Comparison of ENCODE assay signal across 9 cellular contexts in genomic region chr6:112087916-112088315, GRCh38. TPM values are rescaled to one million over a fixed set of nuclear protein-coding genes. Genes with fewer than 3 reads are reported as not detected.
DNase-seq lines count a peak whose midpoint lies in the region; ATAC-seq, FAIRE-seq and TF ChIP-seq lines count a peak whose summit lies in the region.
"Had no signal": no experiment of that assay in that cellular context is flagged by ENCODE, and none has a peak within 500 bp of the region (broad histone marks: within the 10 kb centered on the region; RNA-seq: fewer than 3 reads in every experiment).

No MANE protein-coding gene starts in this region.

- TF ChIP-seq POLR2A in adrenal gland (IDR thresholded peaks at IDR 0.05) (no peak), testis (IDR thresholded peaks at IDR 0.05) (no peak)

- H3K4me3 ChIP-seq in HFF-Myc (replicated peaks; ENCODE audit: low read depth, low read length) (peak overlapping the region; percentile 83), adrenal gland (peak overlapping the region; percentile 7 to 81 (median 64)), keratinocyte (ENCODE audit: control insufficient read depth in 2 of 3, extremely low read depth in 1 of 3, insufficient read depth in 2 of 3, low read depth in 1 of 3, low read length in 3 of 3) (peak overlapping the region; percentile 80 to 97 (median 97)), testis (peak overlapping the region; percentile 83)

- H3K4me1 ChIP-seq in adrenal gland (replicated peaks in 1 of 2) = peaks cover 8 to 21% of the 10 kb centered on the region in 2 donors
- H3K4me1 ChIP-seq in keratinocyte (ENCODE audit: control insufficient read depth, extremely low read depth, insufficient read depth, low read length) = peaks cover 5% of the 10 kb centered on the region
- H3K4me1 ChIP-seq in testis = no peaks in the 10 kb centered on the region

- no peaks in the 10 kb centered on the region for H3K27me3 ChIP-seq in adrenal gland
- no peaks in the 10 kb centered on the region for H3K27me3 ChIP-seq in keratinocyte (ENCODE audit: control insufficient read depth, extremely low read depth, insufficient read depth, low read length)
- no peaks in the 10 kb centered on the region for H3K27me3 ChIP-seq in testis

- H3K9me1 ChIP-seq in keratinocyte (ENCODE audit: control insufficient read depth, extremely low read depth, insufficient read depth, low read length) = no peaks in the 10 kb centered on the region

- 17 to 20% (median 17%) methylated on average over 7 of the region's 7 CpGs for WGBS in adrenal gland, 4 donors
- WGBS in testis, 2 donors = 10 to 12% methylated on average over 7 of the region's 7 CpGs

- peaks cover 0 to 5% of the 10 kb centered on the region in 2 donors for H3K36me3 ChIP-seq in adrenal gland (replicated peaks in 1 of 2)
- peaks cover 3 to 18% of the 10 kb centered on the region in 2 experiments for H3K36me3 ChIP-seq in keratinocyte (ENCODE audit: control insufficient read depth in 2 of 2, extremely low read depth in 1 of 2, insufficient read depth in 2 of 2, low read length in 2 of 2)
- no peaks in the 10 kb centered on the region for H3K36me3 ChIP-seq in testis (ENCODE audit: low read depth, missing control alignments)

- peak overlapping the region; percentile 86 for H3K9ac ChIP-seq in keratinocyte (ENCODE audit: control insufficient read depth, extremely low read depth, insufficient read depth, low read length)

- peak overlapping the region; percentile 99 for H2AFZ ChIP-seq in keratinocyte (ENCODE audit: control insufficient read depth, low read length)

- H3K27ac ChIP-seq in adrenal gland = peak overlapping the region; percentile 14 to 91 (median 80)
- H3K27ac ChIP-seq in keratinocyte (ENCODE audit: control insufficient read depth, insufficient read depth, low read length) = peak overlapping the region; percentile 10
- H3K27ac ChIP-seq in testis = peak overlapping the region; percentile 81 to 90

- intact Hi-C loops in adrenal gland (cut with DNase I) (no loop called here), testis (cut with DNase I; ENCODE audit: low total_unique reads) (no loop called here)

- DNase-seq in HFF-Myc (ENCODE audit: extremely low read depth, low read depth) (no peak), adrenal gland (no peak), keratinocyte (ENCODE audit: low read depth, low spot score) (no peak), testis (no peak), GOT3 (lab: John Stamatoyannopoulos, UW) (no peak), T-helper 9 cell (no peak), HUDEP-2 (lab: John Stamatoyannopoulos, UW; ENCODE audit: unreplicated experiment in 76 of 76) (no peak)

- H3K79me2 ChIP-seq in keratinocyte (ENCODE audit: control insufficient read depth, insufficient read depth, low read length) = no peaks in the 10 kb centered on the region

- ATAC-seq in GM19463 (IDR thresholded peaks at IDR 0.05; ENCODE audit: unreplicated experiment) = no peak

- H3K9me3 ChIP-seq in adrenal gland (replicated peaks in 1 of 3) = no peaks in the 10 kb centered on the region
- H3K9me3 ChIP-seq in keratinocyte (ENCODE audit: control insufficient read depth, low read depth, low read length) = no peaks in the 10 kb centered on the region
- no peaks in the 10 kb centered on the region for H3K9me3 ChIP-seq in testis

- no peaks in the 10 kb centered on the region for H4K20me1 ChIP-seq in keratinocyte (ENCODE audit: control insufficient read depth, extremely low read depth, insufficient read depth, low read length)

- FAIRE-seq in keratinocyte (lab: Jason Lieb, UNC) = no peak

- no peak for TF ChIP-seq CTCF in HFF-Myc (IDR thresholded peaks at IDR 0.05; ENCODE audit: low read depth, low read length, missing control alignments)
- no peak for TF ChIP-seq CTCF in adrenal gland (IDR thresholded peaks at IDR 0.05)
- TF ChIP-seq CTCF in keratinocyte (optimal IDR thresholded peaks at IDR 0.05 in 1 of 3, IDR thresholded peaks at IDR 0.05 in 1 of 3, conservative IDR thresholded peaks at IDR 0.05 in 1 of 3; ENCODE audit: extremely low read depth in 1 of 3, insufficient read depth in 2 of 3, low read length in 3 of 3) = no peak
- TF ChIP-seq CTCF in testis (IDR thresholded peaks at IDR 0.05) = no peak

- dilution Hi-C loops in keratinocyte (cut with MboI; ENCODE audit: extremely low pct_ligation_motif_present, low sequenced_read_pairs) = no loop called here

- H3K4me2 ChIP-seq in keratinocyte (ENCODE audit: control insufficient read depth, extremely low read depth, insufficient read depth, low read depth, low read length) = peak overlapping the region; percentile 96

RNA-seq across cellular contexts. Expression of gene FAM229B, which starts 0.5 kb away (rescaled TPM):
- total RNA-seq in adrenal gland (10 to 100 TPM in 6 of 8 donors, 1 to 10 TPM in 2; 6.5 to 31.8 (median 21.9) TPM), testis (100 to 1,000 TPM; 111 to 202 TPM)
- polyA plus RNA-seq in adrenal gland (10 to 100 TPM; 34.3 to 41.1 (median 39.7) TPM), keratinocyte (8.9 to 15.0 TPM (median 12.1 TPM) in 3 replicates), testis (ENCODE audit: insufficient read depth, low read depth, low replicate concordance) (724 TPM)
- polyA plus RNA-seq in keratinocyte (2011; ENCODE audit: low read depth) = not detected
- polyA plus RNA-seq in keratinocyte (2011; cell fraction: cytosol; rRNA removed) = 15.2 and 19.0 TPM in 2 replicates
- polyA plus RNA-seq in keratinocyte (2011; cell fraction: nucleus; rRNA removed) = 5.0 and 7.8 TPM in 2 replicates
- 4.5 and 11.0 TPM in 2 replicates for polyA plus RNA-seq in keratinocyte (2012; ENCODE audit: low replicate concordance)
- 3.5 to 4.6 TPM (median 3.5 TPM) in 3 replicates for polyA minus RNA-seq in keratinocyte
- not detected for polyA minus RNA-seq in keratinocyte (2011; cell fraction: cytosol; rRNA and poly(A)+ RNA removed)
- 0.42 and 0.62 TPM in 2 replicates for polyA minus RNA-seq in keratinocyte (2011; cell fraction: nucleus; rRNA and poly(A)+ RNA removed)

RNA-seq across cellular contexts. Expression of gene TUBE1, which starts 0.6 kb away (rescaled TPM):
- total RNA-seq in adrenal gland = 10 to 100 TPM; 11.1 to 31.1 (median 19.6) TPM
- polyA plus RNA-seq in adrenal gland = 10 to 100 TPM; 12.1 to 22.2 (median 13.8) TPM
- polyA plus RNA-seq in keratinocyte = 6.3 to 15.4 TPM (median 11.0 TPM) in 3 replicates
- polyA plus RNA-seq in keratinocyte (2011; ENCODE audit: low read depth) = 12.8 TPM
- polyA plus RNA-seq in keratinocyte (2011; cell fraction: cytosol; rRNA removed) = 4.4 and 8.8 TPM in 2 replicates
- 15.4 and 21.8 TPM in 2 replicates for polyA plus RNA-seq in keratinocyte (2011; cell fraction: nucleus; rRNA removed)
- 7.8 and 15.5 TPM in 2 replicates for polyA plus RNA-seq in keratinocyte (2012; ENCODE audit: low replicate concordance)
- polyA minus RNA-seq in keratinocyte = 3.5 to 7.0 TPM (median 4.2 TPM) in 3 replicates
- 3.5 TPM for polyA minus RNA-seq in keratinocyte (2011; cell fraction: cytosol; rRNA and poly(A)+ RNA removed)
- 8.7 and 11.1 TPM in 2 replicates for polyA minus RNA-seq in keratinocyte (2011; cell fraction: nucleus; rRNA and poly(A)+ RNA removed)
- total RNA-seq in testis = 10 to 100 TPM; 59.3 to 62.1 TPM
- 76.3 TPM for polyA plus RNA-seq in testis (ENCODE audit: insufficient read depth, low read depth, low replicate concordance)

RNA-seq across cellular contexts. Expression of gene CCN6, which starts 34.0 kb away (rescaled TPM):
- total RNA-seq in adrenal gland (not detected), testis (1 to 10 TPM in 1 of 2 donors, under 1 TPM in 1; 0.99 to 3.5 TPM)
- polyA plus RNA-seq in adrenal gland (not detected), keratinocyte (0.46 to 0.90 TPM (median 0.50 TPM) in 3 replicates), testis (ENCODE audit: insufficient read depth, low read depth, low replicate concordance) (6.8 TPM)
- 1.3 TPM for polyA plus RNA-seq in keratinocyte (2011; ENCODE audit: low read depth)
- 0.31 and 0.43 TPM in 2 replicates for polyA plus RNA-seq in keratinocyte (2011; cell fraction: cytosol; rRNA removed)
- 0.19 and 0.76 TPM in 2 replicates for polyA plus RNA-seq in keratinocyte (2011; cell fraction: nucleus; rRNA removed)
- 0.63 and 0.80 TPM in 2 replicates for polyA plus RNA-seq in keratinocyte (2012; ENCODE audit: low replicate concordance)
- polyA minus RNA-seq in keratinocyte = 0.13 to 0.77 TPM in 2 of 3 replicates, not detected in the other
- not detected for polyA minus RNA-seq in keratinocyte (2011; cell fraction: cytosol; rRNA and poly(A)+ RNA removed)
- 0.31 TPM in 1 of 2 replicates, not detected in the other for polyA minus RNA-seq in keratinocyte (2011; cell fraction: nucleus; rRNA and poly(A)+ RNA removed)
- total RNA-seq: H4 had no signal

Comparison
In these comparisons a context has a peak if more than half of its experiments do, and no peak if none do; other contexts are left out.
1. H3K27ac ChIP-seq: peak in every context shown above with its lines; median percentile 86 in testis; 80 in adrenal gland; 10 in keratinocyte.
2. RNA of gene FAM229B, which starts 0.5 kb away (polyA plus RNA-seq): 724 TPM in testis (single experiment); 34.3 to 41.1 TPM in adrenal gland and 4.5 to 19.0 TPM in keratinocyte; every median in the first group is over 10 times any median in the second.
3. Peak in every context shown above with its lines, with median percentiles within 50 percentile points of each other: H3K4me3 ChIP-seq.